Comparison of ENCODE assay signal across 17 cellular contexts in genomic region chr12:99267038-99267437, GRCh38.
DNase-seq lines count a peak whose midpoint lies in the region; ATAC-seq lines count a peak whose summit lies in the region.
"Had no signal": no experiment of that assay in that cellular context is flagged by ENCODE, and none has a peak within 500 bp of the region (broad histone marks: within the 10 kb centered on the region; RNA-seq: fewer than 3 reads in every experiment).

No MANE protein-coding gene starts in this region.

- DNase-seq in DMS53 treated with DMSO at 0.1 percent for 48 hours (lab: John Stamatoyannopoulos, UW; ENCODE audit: unreplicated experiment), result peak; percentile 2
- DNase-seq in left kidney (ENCODE audit: low read depth, low spot score), result peak; percentile 2
- no peak for DNase-seq in activated CD4-positive, alpha-beta T cell treated with anti-CD3 and anti-CD28 coated beads, Interleukin-2, amount 50 U/mL, for 1 hour
- no peak for DNase-seq in C1 segment of cervical spinal cord (lab: John Stamatoyannopoulos, UW)
- no peak for DNase-seq in DMS153 treated with DMSO at 0.1 percent for 48 hours (lab: John Stamatoyannopoulos, UW; ENCODE audit: unreplicated experiment)
- no peak for DNase-seq in NCI-H187 (lab: John Stamatoyannopoulos, UW)
- DNase-seq: Calu3; CD4-positive, alpha-beta T cell; COR-L47; DMS153; DND-41; GDM1; GM23248; H7; HCEC 1CT had no signal

- ATAC-seq in esophagus mucosa, result peak; percentile 50
- ATAC-seq: GM12878 had no signal

Comparison
In these comparisons a context has a peak if more than half of its experiments do, and no peak if none do; other contexts are left out.
1. DNase-seq: peak in DMS53 treated with DMSO at 0.1 percent for 48 hours (single experiment) and left kidney (single experiment); none in activated CD4-positive, alpha-beta T cell treated with anti-CD3 and anti-CD28 coated beads, Interleukin-2, amount 50 U/mL, for 1 hour (single experiment), C1 segment of cervical spinal cord (0 of 14), DMS153 treated with DMSO at 0.1 percent for 48 hours (single experiment) and NCI-H187 (0 of 2).